In genomic region chr19:29926801-29927200, GRCh38 we compare ENCODE assay signal across 29 cellular contexts.
"Had no signal": no experiment of that assay in that cellular context is flagged by ENCODE, and none has a peak within 500 bp of the region (broad histone marks: within the 10 kb centered on the region; RNA-seq: fewer than 3 reads in every experiment).

No MANE protein-coding gene starts in this region.

- H3K27ac Mint-ChIP-seq: activated CD4-positive, alpha-beta memory T cell treated with anti-CD3 and anti-CD28 coated beads, Interleukin-2, amount 10 ng/mL, durations not matched to agents 7 days and 5 days; activated CD4-positive, alpha-beta T cell treated with anti-CD3 and anti-CD28 coated beads for 36 hours; activated CD4-positive, alpha-beta T cell treated with anti-CD3 and anti-CD28 coated beads, Interleukin-2, amount 10 ng/mL, durations not matched to agents 24 days and 14 days; activated naive CD4-positive, alpha-beta T cell treated with anti-CD3 and anti-CD28 coated beads, Interleukin-2, amount 10 ng/mL, durations not matched to agents 7 days and 5 days; activated naive CD4-positive, alpha-beta T cell treated with anti-CD3 and anti-CD28 coated beads, Interleukin-2, amount 50 U/mL, for 72 hours; activated naive CD8-positive, alpha-beta T cell treated with anti-CD3 and anti-CD28 coated beads, Interleukin-2, amount 10 ng/mL, durations not matched to agents 7 days and 5 days; activated T-cell treated with anti-CD3 and anti-CD28 coated beads, Interleukin-2, amount 50 U/mL, for 24 hours; activated T-cell treated with anti-CD3 and anti-CD28 coated beads, Interleukin-2, amount 50 U/mL, for 72 hours; brain had no signal

- H3K4me3 ChIP-seq: ascending aorta, breast epithelium, cardiac muscle cell, colonic mucosa, esophagus muscularis mucosa, gastrocnemius medialis, heart left ventricle had no signal

- H3K27me3 Mint-ChIP-seq: activated T-cell treated with anti-CD3 and anti-CD28 coated beads, Interleukin-2, amount 50 U/mL, for 24 hours had no signal

- H3K4me1 Mint-ChIP-seq: activated naive CD4-positive, alpha-beta T cell treated with anti-CD3 and anti-CD28 coated beads, Interleukin-2, amount 10 ng/mL, durations not matched to agents 7 days and 5 days had no signal

- H3K9me3 Mint-ChIP-seq: activated CD4-positive, alpha-beta memory T cell treated with anti-CD3 and anti-CD28 coated beads, Interleukin-2, amount 10 ng/mL, durations not matched to agents 7 days and 5 days; activated naive CD4-positive, alpha-beta T cell treated with anti-CD3 and anti-CD28 coated beads, Interleukin-2, amount 10 ng/mL, durations not matched to agents 7 days and 5 days; activated naive CD4-positive, alpha-beta T cell treated with anti-CD3 and anti-CD28 coated beads, Interleukin-2, amount 50 U/mL, for 72 hours; activated naive CD8-positive, alpha-beta T cell treated with anti-CD3 and anti-CD28 coated beads, Interleukin-2, amount 10 ng/mL, durations not matched to agents 7 days and 5 days; activated T-cell treated with anti-CD3 and anti-CD28 coated beads, Interleukin-2, amount 50 U/mL, for 24 hours; activated T-cell treated with anti-CD3 and anti-CD28 coated beads, Interleukin-2, amount 50 U/mL, for 72 hours had no signal

- ATAC-seq: activated CD4-positive, alpha-beta T cell treated with anti-CD3 and anti-CD28 coated beads for 36 hours; activated naive CD4-positive, alpha-beta T cell treated with anti-CD3 and anti-CD28 coated beads, Interleukin-2, amount 50 U/mL, for 72 hours; activated T-cell treated with anti-CD3 and anti-CD28 coated beads, Interleukin-2, amount 50 U/mL, for 72 hours; foreskin keratinocyte; gastrocnemius medialis; heart left ventricle had no signal

- H3K4me1 ChIP-seq: ascending aorta, breast epithelium, colonic mucosa, esophagus muscularis mucosa, foreskin keratinocyte, gastrocnemius medialis, heart left ventricle had no signal

- H3K4me3 Mint-ChIP-seq: activated CD4-positive, alpha-beta memory T cell treated with anti-CD3 and anti-CD28 coated beads, Interleukin-2, amount 10 ng/mL, durations not matched to agents 7 days and 5 days; activated CD4-positive, alpha-beta T cell treated with anti-CD3 and anti-CD28 coated beads for 36 hours; activated CD4-positive, alpha-beta T cell treated with anti-CD3 and anti-CD28 coated beads, Interleukin-2, amount 10 ng/mL, durations not matched to agents 24 days and 14 days; activated naive CD4-positive, alpha-beta T cell treated with anti-CD3 and anti-CD28 coated beads, Interleukin-2, amount 10 ng/mL, durations not matched to agents 7 days and 5 days; activated naive CD8-positive, alpha-beta T cell treated with anti-CD3 and anti-CD28 coated beads, Interleukin-2, amount 10 ng/mL, durations not matched to agents 7 days and 5 days; activated T-cell treated with anti-CD3 and anti-CD28 coated beads, Interleukin-2, amount 50 U/mL, for 24 hours; activated T-cell treated with anti-CD3 and anti-CD28 coated beads, Interleukin-2, amount 50 U/mL, for 72 hours; brain had no signal

- DNase-seq: activated CD4-positive, alpha-beta memory T cell treated with anti-CD3 and anti-CD28 coated beads, Interleukin-2, amount 10 ng/mL, durations not matched to agents 7 days and 5 days; activated CD4-positive, alpha-beta T cell treated with anti-CD3 and anti-CD28 coated beads for 36 hours; activated CD4-positive, alpha-beta T cell treated with anti-CD3 and anti-CD28 coated beads, Interleukin-2, amount 10 ng/mL, durations not matched to agents 24 days and 14 days; activated CD4-positive, CD25-positive, alpha-beta regulatory T cell; activated CD4-positive, CD25-positive, alpha-beta regulatory T cell treated with anti-CD3 and anti-CD28 coated beads, Interleukin-2, amount 50 U/mL, for 72 hours; activated CD8-positive, alpha-beta memory T cell treated with anti-CD3 and anti-CD28 coated beads, Interleukin-2, amount 50 U/mL, for 48 hours; activated gamma-delta T cell; activated naive CD4-positive, alpha-beta T cell; activated naive CD4-positive, alpha-beta T cell treated with anti-CD3 and anti-CD28 coated beads, Interleukin-2, amount 10 ng/mL, durations not matched to agents 7 days and 5 days; activated naive CD8-positive, alpha-beta T cell treated with anti-CD3 and anti-CD28 coated beads, Interleukin-2, amount 10 ng/mL, durations not matched to agents 7 days and 5 days; activated T-cell treated with anti-CD3 and anti-CD28 coated beads for 4 hours; activated T-cell treated with anti-CD3 and anti-CD28 coated beads, Interleukin-2, amount 50 U/mL, for 24 hours; activated T-cell treated with anti-CD3 and anti-CD28 coated beads, Interleukin-2, amount 50 U/mL, for 72 hours; central memory CD4-positive, alpha-beta T cell; cerebellar nuclear complex; colonic mucosa; effector CD8-positive, alpha-beta T cell; erythroblast; foreskin keratinocyte; gastrocnemius medialis; glutamatergic neuron; heart left ventricle; T-helper 2 cell had no signal

- H3K27me3 ChIP-seq: ascending aorta, cardiac muscle cell, colonic mucosa, foreskin keratinocyte, gastrocnemius medialis had no signal

- H3K36me3 Mint-ChIP-seq: activated naive CD4-positive, alpha-beta T cell treated with anti-CD3 and anti-CD28 coated beads, Interleukin-2, amount 10 ng/mL, durations not matched to agents 7 days and 5 days; activated naive CD4-positive, alpha-beta T cell treated with anti-CD3 and anti-CD28 coated beads, Interleukin-2, amount 50 U/mL, for 72 hours; activated naive CD8-positive, alpha-beta T cell treated with anti-CD3 and anti-CD28 coated beads, Interleukin-2, amount 10 ng/mL, durations not matched to agents 7 days and 5 days; brain had no signal

- H3K27ac ChIP-seq: ascending aorta, breast epithelium, cardiac muscle cell, colonic mucosa, esophagus muscularis mucosa, foreskin keratinocyte, gastrocnemius medialis, heart left ventricle had no signal

- H3K9me3 ChIP-seq: ascending aorta, breast epithelium, colonic mucosa, esophagus muscularis mucosa, gastrocnemius medialis, heart left ventricle had no signal

- H3K36me3 ChIP-seq: ascending aorta, breast epithelium, cardiac muscle cell, colonic mucosa, esophagus muscularis mucosa, gastrocnemius medialis, heart left ventricle had no signal
